ENCODE assay signal across 7 cellular contexts in genomic region chr18:48996901-48997463, GRCh38. TPM values are rescaled to one million over a fixed set of nuclear protein-coding genes. Genes with fewer than 3 reads are reported as not detected.
DNase-seq lines count a peak whose midpoint lies in the region; ATAC-seq and TF ChIP-seq lines count a peak whose summit lies in the region.

No MANE protein-coding gene starts in this region.

- peaks cover 55% of the 10 kb centered on the region for H3F3A ChIP-seq in PC-9 (ENCODE audit: insufficient read depth, low read depth)

- CTCF ChIA-PET in PC-9 (lab: Charles Lee): interaction anchor here (1.2 kb wide), 1 partner anchor 41 kb away, joined by 3 read pairs; no protein-coding TSS in a partner anchor

- BruUV-seq in PC-9 (replicated peaks; lab: Mats Ljungman, UMichigan): no TSS peak

- H3K27ac Mint-ChIP-seq in endothelial cell (ENCODE audit: unreplicated experiment) (peak overlapping the region; percentile 54), osteocyte (ENCODE audit: unreplicated experiment) (peak overlapping the region; percentile 100)

- TF ChIP-seq CTCF in PC-9 (conservative IDR thresholded peaks at IDR 0.05) (no peak), endothelial cell (IDR thresholded peaks at IDR 0.05; ENCODE audit: unreplicated experiment) (no peak), osteocyte (IDR thresholded peaks at IDR 0.05) (peak; percentile 24)

- H3K36me3 ChIP-seq in PC-9 (ENCODE audit: low read depth): no peaks in the 10 kb centered on the region

- peak overlapping the region; percentile 32; the same call in 1 of the 2 replicates for H3K4me3 ChIP-seq in PC-9

- POLR2A ChIA-PET in PC-9 (lab: Charles Lee; ENCODE audit: unreplicated experiment): interaction anchor here (0.6 to 1.0 kb wide), 4 partner anchors 20 to 225 kb away, joined by 3 to 20 read pairs (median 6); no protein-coding TSS in a partner anchor

- no peaks in the 10 kb centered on the region for H4K20me1 ChIP-seq in PC-9 (ENCODE audit: insufficient read depth)

- peak overlapping the region; percentile 81 for H3K4me2 ChIP-seq in PC-9

- H3K4me3 Mint-ChIP-seq in endothelial cell (ENCODE audit: unreplicated experiment): no peak overlapping the region
- H3K4me3 Mint-ChIP-seq in osteocyte (ENCODE audit: unreplicated experiment): no peak overlapping the region

- no peaks in the 10 kb centered on the region for H3K9me3 ChIP-seq in PC-9 (ENCODE audit: insufficient read depth, low read depth)

- H3K27me3 Mint-ChIP-seq in endothelial cell (ENCODE audit: unreplicated experiment): peaks cover 6% of the 10 kb centered on the region
- H3K27me3 Mint-ChIP-seq in osteocyte (ENCODE audit: unreplicated experiment): no peaks in the 10 kb centered on the region

- no peaks in the 10 kb centered on the region for H3K79me2 ChIP-seq in PC-9 (ENCODE audit: low read depth)

- DNase-seq in GM04504 (ENCODE audit: low read depth) (peak; percentile 96), PC-9 (peak; percentile 73 to 96), endothelial cell (ENCODE audit: low spot score) (no peak), osteocyte (ENCODE audit: extremely low spot score, unreplicated experiment) (no peak), inferior parietal cortex (ENCODE audit: extremely low spot score) (no peak)

- H2AFZ ChIP-seq in PC-9: no peak overlapping the region

- H3K9me3 Mint-ChIP-seq in endothelial cell (ENCODE audit: unreplicated experiment) (no peaks in the 10 kb centered on the region), osteocyte (ENCODE audit: unreplicated experiment) (no peaks in the 10 kb centered on the region)

- H3K27ac ChIP-seq in PC-9: peak overlapping the region; percentile 97

- H3K4me1 Mint-ChIP-seq in endothelial cell (ENCODE audit: unreplicated experiment) (peaks cover 8% of the 10 kb centered on the region), osteocyte (ENCODE audit: unreplicated experiment) (peaks cover 77% of the 10 kb centered on the region)

- H3K27me3 ChIP-seq in PC-9 (ENCODE audit: insufficient read depth, low read depth): no peaks in the 10 kb centered on the region

- no peaks in the 10 kb centered on the region for H3K9me2 ChIP-seq in PC-9 (ENCODE audit: insufficient read depth)

- H3K36me3 Mint-ChIP-seq in endothelial cell (ENCODE audit: low read depth, unreplicated experiment): no peaks in the 10 kb centered on the region
- H3K36me3 Mint-ChIP-seq in osteocyte (ENCODE audit: unreplicated experiment): no peaks in the 10 kb centered on the region

- H3K4me1 ChIP-seq in PC-9 (replicated peaks; ENCODE audit: insufficient read depth): peaks cover 73% of the 10 kb centered on the region

- ATAC-seq in GM21526 (IDR thresholded peaks at IDR 0.05; ENCODE audit: low FRiP score, unreplicated experiment) (no peak), HG02623 (IDR thresholded peaks at IDR 0.05; ENCODE audit: unreplicated experiment) (no peak)

- intact Hi-C loops in PC-9 (cut with micrococcal nuclease; ENCODE audit: unreplicated experiment): loop anchor here (2.0 kb wide), 2 partner anchors 44 to 54 kb away; no protein-coding TSS in a partner anchor

RNA-seq across cellular contexts. Expression of gene SMAD7, which starts 46.2 kb away (rescaled TPM):
- total RNA-seq in PC-9 (2021) (5.0 and 5.8 TPM in 2 replicates), endothelial cell (ENCODE audit: unreplicated experiment) (30.1 TPM), osteocyte (53.6 and 55.8 TPM in 2 replicates)

Comparison
In these comparisons a context has a peak if more than half of its experiments do, and no peak if none do; other contexts are left out.
1. DNase-seq: peak in GM04504 (single experiment) and PC-9 (2 of 2); none in endothelial cell (single experiment), osteocyte (single experiment) and inferior parietal cortex (single experiment).